In the genomic region with DNA sequence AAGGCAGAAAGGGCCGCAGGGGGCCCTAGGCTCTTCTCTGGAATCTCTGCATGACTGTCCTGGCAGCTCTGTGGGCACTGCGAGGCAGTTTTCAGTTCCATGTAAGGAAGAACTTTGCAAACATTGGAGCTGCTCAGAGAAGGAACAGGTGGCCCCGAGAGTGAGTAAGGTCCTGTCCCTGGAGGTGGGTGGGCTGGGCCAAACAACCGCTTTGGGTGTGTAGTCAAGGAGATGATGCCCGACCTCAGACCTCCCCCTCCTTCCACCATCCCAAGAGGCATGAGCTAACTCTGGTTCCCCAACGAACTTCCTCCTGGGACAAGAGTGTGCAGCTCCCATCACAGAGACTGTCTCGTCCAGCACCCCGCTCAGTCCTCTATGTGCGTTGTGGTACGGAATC, we compare ENCODE assay signal across 17 cellular contexts. TPM values are rescaled to one million over a fixed set of nuclear protein-coding genes. Genes with fewer than 3 reads are reported as not detected.
DNase-seq lines count a peak whose midpoint lies in the region; TF ChIP-seq lines count a peak whose summit lies in the region.
"Had no signal": no experiment of that assay in that cellular context is flagged by ENCODE, and none has a peak within 500 bp of the region (broad histone marks: within the 10 kb centered on the region; RNA-seq: fewer than 3 reads in every experiment).

No MANE protein-coding gene starts in this region.

- H3K4me3 ChIP-seq in SJCRH30 (no peak overlapping the region), left ventricle myocardium inferior (no peak overlapping the region)
- H3K4me3 ChIP-seq: HAP-1, neural progenitor cell had no signal

- intact Hi-C loops in left ventricle myocardium inferior (cut with micrococcal nuclease) = no loop called here

- H3K27ac ChIP-seq in SJCRH30 (peak overlapping the region; percentile 27), left ventricle myocardium inferior (replicated peaks) (peak overlapping the region; percentile 54)
- H3K27ac ChIP-seq: neural progenitor cell had no signal

- no peaks in the 10 kb centered on the region for H3K27me3 ChIP-seq in SJCRH30
- peaks cover 4% of the 10 kb centered on the region for H3K27me3 ChIP-seq in left ventricle myocardium inferior (ENCODE audit: low read depth)
- H3K27me3 ChIP-seq: neural progenitor cell had no signal

- H3K9me3 ChIP-seq in SJCRH30 (replicated peaks) = no peaks in the 10 kb centered on the region
- H3K9me3 ChIP-seq in left ventricle myocardium inferior (replicated peaks) = no peaks in the 10 kb centered on the region
- H3K9me3 ChIP-seq: HAP-1 had no signal

- H3K36me3 ChIP-seq in SJCRH30 (no peaks in the 10 kb centered on the region), left ventricle myocardium inferior (no peaks in the 10 kb centered on the region)
- H3K36me3 ChIP-seq: HAP-1, neural progenitor cell had no signal

- peak; percentile 17 for DNase-seq in HCEC 1CT
- DNase-seq in SJCRH30 = peak; percentile 65 to 70
- DNase-seq in left ventricle myocardium inferior = no peak
- peak; percentile 32 for DNase-seq in smooth muscle cell of the brain vasculature (ENCODE audit: low read depth, low spot score)
- DNase-seq in cortex of kidney (lab: John Stamatoyannopoulos, UW) = no peak
- no peak for DNase-seq in NCI-H146 (lab: John Stamatoyannopoulos, UW)
- DNase-seq in effector CD8-positive, alpha-beta T cell (lab: John Stamatoyannopoulos, UW) = no peak
- DNase-seq in activated CD8-positive, alpha-beta memory T cell treated with anti-CD3 and anti-CD28 coated beads for 24 hours = no peak
- DNase-seq: activated CD4-positive, alpha-beta memory T cell treated with anti-CD3 and anti-CD28 coated beads for 36 hours; activated naive CD4-positive, alpha-beta T cell treated with anti-CD3 and anti-CD28 coated beads for 36 hours; kidney glomerular epithelial cell; NCI-H1694 treated with DMSO at 0.1 percent for 48 hours; NK-92 treated with Interleukin-12 subunit alpha and Interleukin-12 subunit beta, amount 100 ng/mL, for 24 hours; stimulated activated CD4-positive, alpha-beta T cell treated with anti-CD3 and anti-CD28 coated beads, Interleukin-4, amount 100 ng/mL, for 1 hour; stimulated activated naive CD8-positive, alpha-beta T cell treated with anti-CD3 and anti-CD28 coated beads, Interleukin-15, Interleukin-2, amounts not matched to agents 100 U/mL and 50 U/mL, for 24 hours had no signal

- no peak for TF ChIP-seq CTCF in left ventricle myocardium inferior (IDR thresholded peaks at IDR 0.05; ENCODE audit: borderline replicate concordance)

- H3K4me1 ChIP-seq in SJCRH30 = peaks cover 22% of the 10 kb centered on the region
- no peaks in the 10 kb centered on the region for H3K4me1 ChIP-seq in left ventricle myocardium inferior
- H3K4me1 ChIP-seq: HAP-1 had no signal

RNA-seq across cellular contexts. Expression of gene CSF1R, which starts 20.5 kb away (rescaled TPM):
- 0.06 and 0.13 TPM in 2 replicates for total RNA-seq in SJCRH30 (2014; rRNA removed; shearing (Covaris generic))
- total RNA-seq in left ventricle myocardium inferior = 15.5 TPM

Comparison
In these comparisons a context has a peak if more than half of its experiments do, and no peak if none do; other contexts are left out.
1. DNase-seq: peak in HCEC 1CT (single experiment), SJCRH30 (2 of 2) and smooth muscle cell of the brain vasculature (single experiment); none in left ventricle myocardium inferior (single experiment), cortex of kidney (single experiment), NCI-H146 (single experiment), effector CD8-positive, alpha-beta T cell (single experiment) and activated CD8-positive, alpha-beta memory T cell treated with anti-CD3 and anti-CD28 coated beads for 24 hours (single experiment).
2. RNA of gene CSF1R, which starts 20.5 kb away (total RNA-seq): 15.5 TPM in left ventricle myocardium inferior (single experiment); 0.06 to 0.13 TPM in SJCRH30; every median in the first group is over 10 times any median in the second.